In genomic region chr4:70993181-70994068, GRCh38 we compare ENCODE assay signal across 8 cellular contexts. TPM values are rescaled to one million over a fixed set of nuclear protein-coding genes. Genes with fewer than 3 reads are reported as not detected.
DNase-seq lines count a peak whose midpoint lies in the region; ATAC-seq and TF ChIP-seq lines count a peak whose summit lies in the region.

Gene DCK (plus strand): TSS chr4:70993649. CDS start chr4:70993836, 187 bp downstream.

- intact Hi-C loops in Caco-2 (cut with micrococcal nuclease; ENCODE audit: unreplicated experiment): loop anchor here (2.0 to 10.0 kb wide), 4 partner anchors 17 to 389 kb away; partner anchors contain the start of genes GRSF1 and UTP3

- H3K4me3 Mint-ChIP-seq in Caco-2 (ENCODE audit: unreplicated experiment): peak within 1 kb of the TSS; percentile 91

- no peaks in the 10 kb centered on the region for H3K27me3 Mint-ChIP-seq in Caco-2 (ENCODE audit: insufficient read depth, unreplicated experiment)

- peaks cover 10% of the 10 kb centered on the region for H3K36me3 Mint-ChIP-seq in Caco-2 (ENCODE audit: insufficient read depth, unreplicated experiment)

- DNase-seq in Caco-2 (peak; percentile 93 to 96), HT1080 (ENCODE audit: low read depth) (peak; percentile 93), NOMO-1 treated with dmso at 0.1 percent for 144 hours (lab: John Stamatoyannopoulos, UW; ENCODE audit: unreplicated experiment) (peak; percentile 92)
- DNase-seq in activated CD8-positive, alpha-beta memory T cell treated with anti-CD3 and anti-CD28 coated beads, Interleukin-2, amount 50 U/mL, for 1 hour (ENCODE audit: extremely low read depth): peak; percentile 38
- peak; percentile 75 for DNase-seq in stimulated activated CD8-positive, alpha-beta memory T cell treated with anti-CD3 and anti-CD28 coated beads, Interleukin-15, amount 100 ng/mL, for 24 hours (ENCODE audit: low read depth)

- H3K9me3 ChIP-seq in Caco-2 (no peaks in the 10 kb centered on the region), mesodermal cell (ENCODE audit: control insufficient read depth, low read length) (peaks cover 12% of the 10 kb centered on the region)

- H3K27ac ChIP-seq in mesodermal cell (ENCODE audit: low read depth, low read length, severe bottlenecking): peak within 1 kb of the TSS; percentile 90

- H3K4me1 Mint-ChIP-seq in Caco-2 (ENCODE audit: low read depth, unreplicated experiment): peaks cover 18% of the 10 kb centered on the region

- 3% methylated on average over 43 to 57 of the region's 74 CpGs for WGBS in mesodermal cell (ENCODE audit: insufficient coverage in 2 of 2), 2 experiments

- peaks cover 9% of the 10 kb centered on the region for H3K4me1 ChIP-seq in Caco-2
- peaks cover 4% of the 10 kb centered on the region for H3K4me1 ChIP-seq in mesodermal cell (ENCODE audit: control insufficient read depth, insufficient read depth, low read length, poor library complexity, severe bottlenecking)

- CTCF ChIA-PET in Caco-2 (lab: Charles Lee): interaction anchor here (1.1 to 1.5 kb wide), 2 partner anchors 17 to 155 kb away, joined by 4 to 26 read pairs; no protein-coding TSS in a partner anchor

- POLR2A ChIA-PET in Caco-2 (lab: Charles Lee): interaction anchor here (0.6 to 1.2 kb wide), 4 partner anchors 17 to 156 kb away, joined by 3 to 22 read pairs (median 5); partner anchors contain the start of gene MOB1B

- H3K27ac Mint-ChIP-seq in Caco-2 (ENCODE audit: unreplicated experiment): peak within 1 kb of the TSS; percentile 88

- in situ Hi-C loops in endometrial microvascular endothelial cells (cut with HindIII; ENCODE audit: inconsistent ontology term, low pct_unique_long_range_greater_than_20kb, low sequenced_read_pairs): no loop called here

- H3K4me3 ChIP-seq in Caco-2 (ENCODE audit: low read depth, low read length) (peak within 1 kb of the TSS; percentile 83), mesodermal cell (ENCODE audit: extremely low read depth, insufficient read depth, low read length, poor library complexity, severe bottlenecking) (peak within 1 kb of the TSS; percentile 71)

- H3K36me3 ChIP-seq in Caco-2 (ENCODE audit: control insufficient read depth, insufficient read depth, low read length): no peaks in the 10 kb centered on the region
- H3K36me3 ChIP-seq in mesodermal cell (ENCODE audit: control insufficient read depth, insufficient read depth, low read length): peaks cover 28% of the 10 kb centered on the region

- ATAC-seq in GM21367 (IDR thresholded peaks at IDR 0.05; ENCODE audit: unreplicated experiment): peak; percentile 73

- no peak for TF ChIP-seq CTCF in Caco-2 (IDR thresholded peaks at IDR 0.05; ENCODE audit: insufficient read depth in 1 of 2, low read depth in 1 of 2, low read length in 1 of 2, severe bottlenecking in 1 of 2, unreplicated experiment in 1 of 2)

- H3K27me3 ChIP-seq in Caco-2 (replicated peaks; ENCODE audit: control insufficient read depth, insufficient read depth, low read length): no peaks in the 10 kb centered on the region

- no TSS peak for BruUV-seq in Caco-2 (replicated peaks; lab: Mats Ljungman, UMichigan)

- H3K9me3 Mint-ChIP-seq in Caco-2 (ENCODE audit: unreplicated experiment): no peaks in the 10 kb centered on the region

RNA-seq across cellular contexts. Expression of gene DCK, which starts in this region (rescaled TPM):
- 16.3 and 19.6 TPM in 2 replicates for total RNA-seq in Caco-2 (2022)
- total RNA-seq in HT1080 (2014; rRNA removed; shearing (Covaris generic)): 23.3 and 30.7 TPM in 2 replicates
- 39.7 and 47.1 TPM in 2 replicates for polyA plus RNA-seq in HT1080 (2015; cell fraction: cytosol; rRNA removed)
- polyA plus RNA-seq in HT1080 (2015; cell fraction: nucleus; rRNA removed): 20.3 and 23.1 TPM in 2 replicates
- 16.2 TPM for total RNA-seq in endometrial microvascular endothelial cells (ENCODE audit: inconsistent ontology term)
- polyA plus RNA-seq in mesodermal cell (2013, experiment 1 of 2): 23.8 TPM
- polyA plus RNA-seq in mesodermal cell (2013, experiment 2 of 2): 23.0 TPM

Comparison
In these comparisons a context has a peak if more than half of its experiments do, and no peak if none do; other contexts are left out.
1. Peak in every context shown above with its lines: DNase-seq, ATAC-seq, H3K4me3 ChIP-seq and H3K27ac ChIP-seq.
2. DNase-seq: peak in every context shown above with its lines; median percentile 94 in Caco-2; 93 in HT1080; 92 in NOMO-1 treated with dmso at 0.1 percent for 144 hours; 75 in stimulated activated CD8-positive, alpha-beta memory T cell treated with anti-CD3 and anti-CD28 coated beads, Interleukin-15, amount 100 ng/mL, for 24 hours; 38 in activated CD8-positive, alpha-beta memory T cell treated with anti-CD3 and anti-CD28 coated beads, Interleukin-2, amount 50 U/mL, for 1 hour.